In the genomic region with DNA sequence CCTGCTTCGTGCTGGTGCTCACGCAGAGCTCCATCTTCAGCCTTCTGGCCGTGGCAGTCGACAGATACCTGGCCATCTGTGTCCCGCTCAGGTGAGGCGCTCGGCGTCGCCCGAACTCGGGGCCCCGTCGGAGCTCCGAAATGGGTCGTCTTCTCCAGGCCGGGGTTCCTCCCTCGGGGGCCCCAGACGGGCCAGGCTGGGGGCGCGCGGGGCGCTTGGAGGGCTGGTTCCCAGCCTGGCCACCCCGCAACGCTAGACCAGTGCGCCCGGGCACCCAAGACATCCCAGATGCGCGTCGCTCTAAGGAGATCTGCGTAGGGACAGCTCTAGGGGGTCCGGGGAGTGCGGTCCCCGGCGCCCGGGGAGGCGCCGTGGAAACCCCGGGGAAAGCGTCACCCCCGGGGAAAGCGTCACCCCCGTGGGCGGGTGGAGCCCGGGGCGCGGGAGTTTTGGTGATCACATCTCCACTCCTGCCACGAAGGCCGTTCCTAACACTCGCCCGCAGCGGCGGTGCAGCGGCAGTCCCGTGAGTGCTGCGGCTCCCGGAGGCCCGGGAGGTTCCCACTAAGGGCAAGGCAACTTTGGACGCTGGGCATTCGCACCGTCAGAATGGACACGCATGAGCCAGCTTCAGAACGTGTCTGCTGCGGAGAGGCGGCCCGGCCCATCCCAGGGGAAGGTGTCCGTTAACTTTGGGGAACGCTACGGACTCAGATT, we compare ENCODE assay signal across 8 cellular contexts. TPM values are rescaled to one million over a fixed set of nuclear protein-coding genes. Genes with fewer than 3 reads are reported as not detected.
DNase-seq lines count a peak whose midpoint lies in the region; ATAC-seq, FAIRE-seq and TF ChIP-seq lines count a peak whose summit lies in the region.

No MANE protein-coding gene starts in this region.

- no peak for TF ChIP-seq CTCF in fibroblast of villous mesenchyme (IDR thresholded peaks at IDR 0.05; ENCODE audit: insufficient read depth, low read depth, low read length)
- TF ChIP-seq CTCF in pancreas (IDR thresholded peaks at IDR 0.05): no peak

- H3K9me3 ChIP-seq in pancreas: no peaks in the 10 kb centered on the region

- no peaks in the 10 kb centered on the region for H3K36me3 ChIP-seq in pancreas

- peaks cover 0 to 4% (median 0%) of the 10 kb centered on the region in 3 donors for H3K4me1 ChIP-seq in pancreas

- DNase-seq in NCI-H748 (lab: John Stamatoyannopoulos, UW; ENCODE audit: unreplicated experiment) (peak; percentile 51), NCI-H748 treated with DMSO at 0.1 percent for 48 hours (lab: John Stamatoyannopoulos, UW) (no peak), fibroblast of villous mesenchyme (ENCODE audit: low read depth) (peak; percentile 45), pancreas (peak in 2 of 6 donors; percentile 31 to 80), GM19239 (ENCODE audit: insufficient read length, low spot score) (no peak), NCI-H187 (lab: John Stamatoyannopoulos, UW) (no peak), mucosa of gallbladder (ENCODE audit: low spot score) (no peak)
- peak; percentile 15 to 30 for DNase-seq in activated CD4-positive, alpha-beta T cell treated with anti-CD3 and anti-CD28 coated beads, Interleukin-2, amount 50 U/mL, for 48 hours

- intact Hi-C loops in pancreas (cut with DNase I): no loop called here

- peak overlapping the region in 2 of 4 donors; percentile 54 to 62 for H3K27ac ChIP-seq in pancreas

- peak; percentile 15 to 36 (median 32) for ATAC-seq in pancreas

- FAIRE-seq in pancreas (lab: Jason Lieb, UNC) (no peak), GM19239 (lab: Jason Lieb, UNC) (no peak)

- WGBS in pancreas, 2 donors: 11 to 15% methylated on average over 67 to 68 of the region's 68 CpGs

- H3K4me3 ChIP-seq in fibroblast of villous mesenchyme (ENCODE audit: low read depth, low read length) (peak overlapping the region; percentile 89), pancreas (peak overlapping the region; percentile 38 to 66 (median 49))

- H3K27me3 ChIP-seq in pancreas: no peaks in the 10 kb centered on the region

RNA-seq across cellular contexts. Expression of gene ADORA2B, which starts 0.7 kb away (rescaled TPM):
- 14.8 and 50.5 TPM in 2 replicates for total RNA-seq in fibroblast of villous mesenchyme
- total RNA-seq in pancreas: 1 to 10 TPM in 4 of 6 donors, under 1 TPM in 2; 0.43 to 2.7 (median 1.1) TPM
- under 1 TPM; 0.27 to 0.80 TPM for polyA plus RNA-seq in pancreas
- 0.72 TPM for total RNA-seq in mucosa of gallbladder

RNA-seq across cellular contexts. Expression of gene ZSWIM7, which starts 53.9 kb away (rescaled TPM):
- 5.6 and 16.8 TPM in 2 replicates for total RNA-seq in fibroblast of villous mesenchyme
- 10 to 100 TPM in 4 of 6 donors, 1 to 10 TPM in 2; 6.6 to 13.4 (median 10.7) TPM for total RNA-seq in pancreas
- 10 to 100 TPM; 24.6 to 30.6 TPM for polyA plus RNA-seq in pancreas
- total RNA-seq in mucosa of gallbladder: 23.5 TPM

RNA-seq across cellular contexts. Expression of gene TTC19, which starts 54.0 kb away (rescaled TPM):
- 41.0 and 47.7 TPM in 2 replicates for total RNA-seq in fibroblast of villous mesenchyme
- 10 to 100 TPM; 16.8 to 22.7 (median 19.3) TPM for total RNA-seq in pancreas
- polyA plus RNA-seq in pancreas: 10 to 100 TPM; 11.4 to 27.9 TPM
- total RNA-seq in mucosa of gallbladder: 36.9 TPM

Comparison
In these comparisons a context has a peak if more than half of its experiments do, and no peak if none do; other contexts are left out.
1. DNase-seq: peak in NCI-H748 (single experiment), activated CD4-positive, alpha-beta T cell treated with anti-CD3 and anti-CD28 coated beads, Interleukin-2, amount 50 U/mL, for 48 hours (2 of 2) and fibroblast of villous mesenchyme (single experiment); none in NCI-H748 treated with DMSO at 0.1 percent for 48 hours (single experiment), GM19239 (single experiment), NCI-H187 (0 of 2) and mucosa of gallbladder (single experiment).